9 cellular contexts compared by ENCODE assay signal in genomic region chr19:35495107-35496064, GRCh38. TPM values are rescaled to one million over a fixed set of nuclear protein-coding genes. Genes with fewer than 3 reads are reported as not detected.
DNase-seq lines count a peak whose midpoint lies in the region; ATAC-seq and TF ChIP-seq lines count a peak whose summit lies in the region.
"Had no signal": no experiment of that assay in that cellular context is flagged by ENCODE, and none has a peak within 500 bp of the region (broad histone marks: within the 10 kb centered on the region; RNA-seq: fewer than 3 reads in every experiment).

No MANE protein-coding gene starts in this region.

- H3K9me3 ChIP-seq in CD8-positive, alpha-beta memory T cell (ENCODE audit: low read length): no peaks in the 10 kb centered on the region

- H3K36me3 ChIP-seq in CD8-positive, alpha-beta memory T cell (ENCODE audit: insufficient read depth, low read length): no peaks in the 10 kb centered on the region

- H3K27me3 ChIP-seq in CD8-positive, alpha-beta memory T cell (ENCODE audit: insufficient read depth, low read length, poor library complexity, severe bottlenecking): no peaks in the 10 kb centered on the region

- CTCF ChIA-PET in CD8-positive, alpha-beta memory T cell (lab: Charles Lee): interaction anchor here (0.7 to 1.7 kb wide), 22 partner anchors 9 to 427 kb away, joined by 3 to 35 read pairs (median 5); no protein-coding TSS in a partner anchor
- CTCF ChIA-PET in HEK293T (lab: Yijun Ruan, JAX): interaction anchor here (0.6 to 1.3 kb wide), 10 partner anchors 9 to 368 kb away, joined by 3 to 8 read pairs (median 4); no protein-coding TSS in a partner anchor

- peak overlapping the region in 2 of 8 donors; percentile 6 to 61 for H3K27ac Mint-ChIP-seq in CD8-positive, alpha-beta memory T cell
- no peak overlapping the region for H3K27ac Mint-ChIP-seq in neural crest cell (ENCODE audit: unreplicated experiment)
- peak overlapping the region in 1 of 2 donors; percentile 86 for H3K27ac Mint-ChIP-seq in stimulated activated naive CD8-positive, alpha-beta T cell treated with anti-CD3 and anti-CD28 coated beads, Interleukin-15, amount 100 ng/mL, for 72 hours

- DNase-seq in CD8-positive, alpha-beta memory T cell: peak; percentile 42 to 76 (median 46)
- peak; percentile 89 for DNase-seq in HEK293T (ENCODE audit: extremely low spot score)
- peak; percentile 80 for DNase-seq in OCI-M1 (lab: John Stamatoyannopoulos, UW)
- DNase-seq in activated T-cell treated with anti-CD3 and anti-CD28 coated beads, Interleukin-2, amount 50 U/mL, for 4 hours: peak; percentile 85
- DNase-seq in fibroblast of gingiva (ENCODE audit: low read depth): peak; percentile 47
- peak; percentile 60 for DNase-seq in neural crest cell (ENCODE audit: low read depth, low spot score)
- peak; percentile 67 to 76 for DNase-seq in stimulated activated naive CD8-positive, alpha-beta T cell treated with anti-CD3 and anti-CD28 coated beads, Interleukin-15, amount 100 ng/mL, for 72 hours

- no peaks in the 10 kb centered on the region for H3K36me3 Mint-ChIP-seq in CD8-positive, alpha-beta memory T cell
- H3K36me3 Mint-ChIP-seq in activated T-cell treated with anti-CD3 and anti-CD28 coated beads, Interleukin-2, amount 50 U/mL, for 4 hours (ENCODE audit: insufficient read depth): no peaks in the 10 kb centered on the region
- H3K36me3 Mint-ChIP-seq in neural crest cell (ENCODE audit: low read depth): no peaks in the 10 kb centered on the region

- H3K4me1 Mint-ChIP-seq in CD8-positive, alpha-beta memory T cell: peaks cover 0 to 8% (median 5%) of the 10 kb centered on the region in 3 donors
- peaks cover 3% of the 10 kb centered on the region for H3K4me1 Mint-ChIP-seq in activated T-cell treated with anti-CD3 and anti-CD28 coated beads, Interleukin-2, amount 50 U/mL, for 4 hours (ENCODE audit: low read depth)
- no peaks in the 10 kb centered on the region for H3K4me1 Mint-ChIP-seq in neural crest cell
- peaks cover 11% of the 10 kb centered on the region for H3K4me1 Mint-ChIP-seq in stimulated activated naive CD8-positive, alpha-beta T cell treated with anti-CD3 and anti-CD28 coated beads, Interleukin-15, amount 100 ng/mL, for 72 hours

- H3K27ac ChIP-seq in CD8-positive, alpha-beta memory T cell (ENCODE audit: low read depth, low read length): no peak overlapping the region
- H3K27ac ChIP-seq: SK-N-MC had no signal

- ATAC-seq in activated T-cell treated with anti-CD3 and anti-CD28 coated beads, Interleukin-2, amount 50 U/mL, for 4 hours: peak; percentile 92 to 96
- peak; percentile 92 for ATAC-seq in stimulated activated naive CD8-positive, alpha-beta T cell treated with anti-CD3 and anti-CD28 coated beads, Interleukin-15, amount 100 ng/mL, for 72 hours
- ATAC-seq in HG03469 (IDR thresholded peaks at IDR 0.05; ENCODE audit: unreplicated experiment): no peak

- H3K9me3 Mint-ChIP-seq in CD8-positive, alpha-beta memory T cell: no peaks in the 10 kb centered on the region
- no peaks in the 10 kb centered on the region for H3K9me3 Mint-ChIP-seq in activated T-cell treated with anti-CD3 and anti-CD28 coated beads, Interleukin-2, amount 50 U/mL, for 4 hours
- no peaks in the 10 kb centered on the region for H3K9me3 Mint-ChIP-seq in neural crest cell
- no peaks in the 10 kb centered on the region for H3K9me3 Mint-ChIP-seq in stimulated activated naive CD8-positive, alpha-beta T cell treated with anti-CD3 and anti-CD28 coated beads, Interleukin-15, amount 100 ng/mL, for 72 hours

- H3K4me1 ChIP-seq in CD8-positive, alpha-beta memory T cell (ENCODE audit: insufficient read depth, low read length): peaks cover 5% of the 10 kb centered on the region

- peak; percentile 94 for TF ChIP-seq CTCF in neural crest cell (conservative IDR thresholded peaks at IDR 0.05)

- POLR2A ChIA-PET in CD8-positive, alpha-beta memory T cell (lab: Charles Lee): no interaction called here
- POLR2A ChIA-PET in HEK293T (lab: Yijun Ruan, JAX): interaction anchor here (1.1 to 2.3 kb wide), 2 partner anchors 14 to 15 kb away, joined by 8 to 9 read pairs; no protein-coding TSS in a partner anchor

- peaks cover 18 to 28% of the 10 kb centered on the region in 2 donors for H3K27me3 Mint-ChIP-seq in CD8-positive, alpha-beta memory T cell
- H3K27me3 Mint-ChIP-seq in activated T-cell treated with anti-CD3 and anti-CD28 coated beads, Interleukin-2, amount 50 U/mL, for 4 hours (ENCODE audit: low read depth): peaks cover 3% of the 10 kb centered on the region
- peaks cover 41% of the 10 kb centered on the region for H3K27me3 Mint-ChIP-seq in neural crest cell (ENCODE audit: low read depth)
- peaks cover 12% of the 10 kb centered on the region for H3K27me3 Mint-ChIP-seq in stimulated activated naive CD8-positive, alpha-beta T cell treated with anti-CD3 and anti-CD28 coated beads, Interleukin-15, amount 100 ng/mL, for 72 hours

- H3K4me3 ChIP-seq in CD8-positive, alpha-beta memory T cell (ENCODE audit: low read length): no peak overlapping the region
- H3K4me3 ChIP-seq: SK-N-MC had no signal

- peak overlapping the region in 1 of 7 donors; percentile 24 for H3K4me3 Mint-ChIP-seq in CD8-positive, alpha-beta memory T cell
- H3K4me3 Mint-ChIP-seq in activated T-cell treated with anti-CD3 and anti-CD28 coated beads, Interleukin-2, amount 50 U/mL, for 4 hours: no peak overlapping the region
- no peak overlapping the region for H3K4me3 Mint-ChIP-seq in neural crest cell
- H3K4me3 Mint-ChIP-seq in stimulated activated naive CD8-positive, alpha-beta T cell treated with anti-CD3 and anti-CD28 coated beads, Interleukin-15, amount 100 ng/mL, for 72 hours: peak overlapping the region; percentile 34 to 55

TF ChIP-seq in HEK293T, 16 proteins besides CTCF, POLR2A, EP300 and RAD21:
- TF ChIP-seq SP1 (IDR thresholded peaks at IDR 0.05): no peak
- TF ChIP-seq HDGF (IDR thresholded peaks at IDR 0.05; ENCODE audit: borderline replicate concordance): no peak
- TF ChIP-seq LEF1 (IDR thresholded peaks at IDR 0.05; ENCODE audit: borderline replicate concordance): no peak
- no peak for TF ChIP-seq L3MBTL2 (conservative IDR thresholded peaks at IDR 0.05)
- no peak for TF ChIP-seq SUZ12 (IDR thresholded peaks at IDR 0.05)
- no peak for TF ChIP-seq ARNT (IDR thresholded peaks at IDR 0.05)
- no peak for TF ChIP-seq NFRKB (IDR thresholded peaks at IDR 0.05)
- no peak for TF ChIP-seq FOXM1 (IDR thresholded peaks at IDR 0.05; ENCODE audit: borderline replicate concordance)
- no peak for TF ChIP-seq BHLHE40 (IDR thresholded peaks at IDR 0.05; ENCODE audit: borderline replicate concordance)
- TF ChIP-seq ELF4 (IDR thresholded peaks at IDR 0.05): no peak

RNA-seq across cellular contexts. Expression of gene KRTDAP, which starts 5.1 kb away (rescaled TPM):
- total RNA-seq in CD8-positive, alpha-beta memory T cell: not detected
- not detected for polyA plus RNA-seq in CD8-positive, alpha-beta memory T cell
- total RNA-seq in activated T-cell treated with anti-CD3 and anti-CD28 coated beads, Interleukin-2, amount 50 U/mL, for 4 hours: not detected
- not detected in 2 replicates for total RNA-seq in neural crest cell

RNA-seq across cellular contexts. Expression of gene DMKN, which starts 18.1 kb away (rescaled TPM):
- total RNA-seq in CD8-positive, alpha-beta memory T cell: 1 to 10 TPM; 1.7 to 2.2 TPM
- polyA plus RNA-seq in CD8-positive, alpha-beta memory T cell: 10.2 TPM
- 1 to 10 TPM in 1 of 3 donors, under 1 TPM in 2; 0.49 to 1.3 (median 0.95) TPM for total RNA-seq in activated T-cell treated with anti-CD3 and anti-CD28 coated beads, Interleukin-2, amount 50 U/mL, for 4 hours
- total RNA-seq in neural crest cell: not detected in 2 replicates

RNA-seq across cellular contexts. Expression of gene SBSN, which starts 32.7 kb away (rescaled TPM):
- total RNA-seq in CD8-positive, alpha-beta memory T cell: not detected
- polyA plus RNA-seq in CD8-positive, alpha-beta memory T cell: not detected
- total RNA-seq in activated T-cell treated with anti-CD3 and anti-CD28 coated beads, Interleukin-2, amount 50 U/mL, for 4 hours: not detected
- total RNA-seq in neural crest cell: 0.20 and 0.21 TPM in 2 replicates

RNA-seq across cellular contexts. Expression of gene GAPDHS, which starts 37.9 kb away (rescaled TPM):
- total RNA-seq in CD8-positive, alpha-beta memory T cell: not detected
- polyA plus RNA-seq in CD8-positive, alpha-beta memory T cell: not detected
- not detected for total RNA-seq in activated T-cell treated with anti-CD3 and anti-CD28 coated beads, Interleukin-2, amount 50 U/mL, for 4 hours
- not detected in 2 replicates for total RNA-seq in neural crest cell

RNA-seq across cellular contexts. Expression of gene FFAR2, which starts 47.3 kb away (rescaled TPM):
- total RNA-seq in CD8-positive, alpha-beta memory T cell: not detected
- polyA plus RNA-seq in CD8-positive, alpha-beta memory T cell: not detected
- not detected for total RNA-seq in activated T-cell treated with anti-CD3 and anti-CD28 coated beads, Interleukin-2, amount 50 U/mL, for 4 hours
- not detected in 2 replicates for total RNA-seq in neural crest cell

Comparison
In these comparisons a context has a peak if more than half of its experiments do, and no peak if none do; other contexts are left out.
1. H3K4me3 Mint-ChIP-seq: peak in stimulated activated naive CD8-positive, alpha-beta T cell treated with anti-CD3 and anti-CD28 coated beads, Interleukin-15, amount 100 ng/mL, for 72 hours (2 of 2); none in activated T-cell treated with anti-CD3 and anti-CD28 coated beads, Interleukin-2, amount 50 U/mL, for 4 hours (single experiment) and neural crest cell (single experiment).
2. Peak in every context shown above with its lines, with median percentiles within 50 percentile points of each other: DNase-seq.